Comparison of ENCODE assay signal across 8 cellular contexts in the genomic region with DNA sequence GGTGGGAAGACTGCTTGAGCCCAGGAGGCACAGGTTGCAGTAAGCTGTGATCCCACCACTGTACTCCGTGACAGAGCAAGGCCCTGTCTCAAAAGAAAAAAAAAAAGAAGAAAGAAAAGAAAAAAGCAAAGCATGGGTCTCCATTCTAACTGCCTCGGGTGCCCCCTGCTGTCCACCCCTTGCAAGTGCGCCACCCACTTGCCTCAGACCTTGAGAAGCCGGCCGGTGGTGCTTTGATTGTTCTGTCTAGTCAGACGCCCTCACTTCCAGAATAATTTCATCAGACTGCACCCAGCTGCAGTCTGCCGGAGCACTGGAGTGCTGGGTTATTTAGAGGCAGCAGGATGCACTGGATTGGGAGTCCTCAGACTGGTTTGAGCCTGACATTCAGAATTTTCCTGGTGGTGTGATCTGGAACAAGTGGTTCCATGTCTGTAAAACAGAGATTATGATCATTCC. TPM values are rescaled to one million over a fixed set of nuclear protein-coding genes. Genes with fewer than 3 reads are reported as not detected.
A peak's percentile ranks its signal among the peaks of the same experiment; 100 is the strongest.
DNase-seq lines count a peak whose midpoint lies in the region; ATAC-seq and TF ChIP-seq lines count a peak whose summit lies in the region.

No MANE protein-coding gene starts in this region.

- H3K4me3 ChIP-seq in upper lobe of left lung = no peak overlapping the region

- peak; percentile 91 for TF ChIP-seq CTCF in GM10266 (IDR thresholded peaks at IDR 0.05; ENCODE audit: control insufficient read depth, insufficient read depth, low read depth, missing control alignments)
- TF ChIP-seq CTCF in upper lobe of left lung (IDR thresholded peaks at IDR 0.05) = peak; percentile 64 to 95 (median 68)

- no peak for TF ChIP-seq POLR2A in upper lobe of left lung (IDR thresholded peaks at IDR 0.05)

- in situ Hi-C loops in SK-MEL-5 (cut with HindIII; ENCODE audit: low pct_unique_long_range_greater_than_20kb, low sequenced_read_pairs) = no loop called here

- peak; percentile 67 to 89 for ATAC-seq in upper lobe of left lung (ENCODE audit: low FRiP score in 2 of 2)
- no peak for ATAC-seq in GM18502 (IDR thresholded peaks at IDR 0.05; ENCODE audit: poor library complexity, unreplicated experiment)

- H3K9me3 ChIP-seq in upper lobe of left lung = no peaks in the 10 kb centered on the region

- H3K4me1 ChIP-seq in upper lobe of left lung = no peaks in the 10 kb centered on the region

- no peak overlapping the region for H3K27ac ChIP-seq in upper lobe of left lung

- no peak for TF ChIP-seq EP300 in upper lobe of left lung (IDR thresholded peaks at IDR 0.05)

- H3K27me3 ChIP-seq in upper lobe of left lung = no peaks in the 10 kb centered on the region

- WGBS in upper lobe of left lung, 2 donors = 0 to 2% methylated on average over 6 of the region's 7 CpGs

- DNase-seq in GM10266 (ENCODE audit: extremely low spot score) = peak; percentile 70
- DNase-seq in NAMALWA (ENCODE audit: low spot score) = peak; percentile 89
- DNase-seq in SK-MEL-5 (ENCODE audit: low read depth, low spot score) = peak; percentile 91
- DNase-seq in activated gamma-delta T cell treated with Interleukin-2 at 50 U/mL for 16 hours = peak; percentile 72
- DNase-seq in germinal center (ENCODE audit: low spot score) = peak; percentile 75
- peak; percentile 69 for DNase-seq in pons (ENCODE audit: low spot score)
- DNase-seq in upper lobe of left lung = peak; percentile 78 to 89

- H3K36me3 ChIP-seq in upper lobe of left lung = no peaks in the 10 kb centered on the region

RNA-seq across cellular contexts. Expression of a gene that starts 17.6 kb away (rescaled TPM):
- total RNA-seq in SK-MEL-5 (2014; rRNA removed; shearing (Covaris generic)) = 30.9 and 33.9 TPM in 2 replicates
- polyA plus RNA-seq in SK-MEL-5 (2015; cell fraction: cytosol; rRNA removed) = 47.8 and 57.1 TPM in 2 replicates
- 43.4 and 58.5 TPM in 2 replicates for polyA plus RNA-seq in SK-MEL-5 (2015; cell fraction: nucleus; rRNA removed)
- 10 to 100 TPM; 26.7 to 48.0 (median 37.1) TPM for total RNA-seq in upper lobe of left lung

RNA-seq across cellular contexts. Expression of a gene that starts 39.9 kb away (rescaled TPM):
- not detected in 2 replicates for total RNA-seq in SK-MEL-5 (2014; rRNA removed; shearing (Covaris generic))
- not detected in 2 replicates for polyA plus RNA-seq in SK-MEL-5 (2015; cell fraction: cytosol; rRNA removed)
- not detected in 2 replicates for polyA plus RNA-seq in SK-MEL-5 (2015; cell fraction: nucleus; rRNA removed)
- total RNA-seq in upper lobe of left lung = 10 to 100 TPM; 27.7 to 93.9 (median 69.1) TPM

Comparison
In these comparisons a context has a peak if more than half of its experiments do, and no peak if none do; other contexts are left out.
1. RNA of a gene that starts 39.9 kb away (total RNA-seq): 27.7 to 93.9 TPM in upper lobe of left lung; not detected in SK-MEL-5; every median in the first group is over 10 times any median in the second.
2. Peak in every context shown above with its lines, with median percentiles within 50 percentile points of each other: DNase-seq.